Comparison of ENCODE assay signal across 8 cellular contexts in genomic region chr5:172958268-172959046, GRCh38. TPM values are rescaled to one million over a fixed set of nuclear protein-coding genes. Genes with fewer than 3 reads are reported as not detected.
DNase-seq lines count a peak whose midpoint lies in the region; FAIRE-seq and TF ChIP-seq lines count a peak whose summit lies in the region.

No MANE protein-coding gene starts in this region.

- DNase-seq in H54 (ENCODE audit: insufficient read length, low spot score) (peak; percentile 53), MV-4-11 (lab: John Stamatoyannopoulos, UW) (peak; percentile 41), WERI-Rb-1 (peak; percentile 68), mammary epithelial cell (peak; percentile 37), iris pigment epithelial cell (ENCODE audit: low read depth) (peak; percentile 65), DMS153 (lab: John Stamatoyannopoulos, UW) (no peak)
- peak; percentile 66 for DNase-seq in stimulated activated CD4-positive, alpha-beta T cell treated with anti-CD3 and anti-CD28 coated beads, Interleukin-12 subunit alpha, Interleukin-12 subunit beta, amount 100 ng/mL, for 4 hours

- intact Hi-C loops in mammary epithelial cell (cut with micrococcal nuclease): loop anchor here (1.0 to 10.0 kb wide), 3 partner anchors 54 to 484 kb away; no protein-coding TSS in a partner anchor

- WGBS in mammary epithelial cell (ENCODE audit: low coverage, missing lambda C conversion rate): 3% methylated on average over 25 of the region's 55 CpGs

- dilution Hi-C loops in mammary epithelial cell (cut with HindIII; ENCODE audit: low sequenced_read_pairs): no loop called here

- TSS peak; percentile 94 for BruUV-seq in mammary epithelial cell (replicated peaks; lab: Mats Ljungman, UMichigan)

- in situ Hi-C loops in mammary epithelial cell (cut with MboI; ENCODE audit: low sequenced_read_pairs in 2 of 2): loop anchor here in 1 of 2 donors (25.0 kb wide), 1 partner anchor 604 kb away; no protein-coding TSS in a partner anchor

- H3K4me2 ChIP-seq in DOHH2 (ENCODE audit: low read length) (peak overlapping the region; percentile 65), mammary epithelial cell (ENCODE audit: insufficient read depth, low read depth, low read length) (peak overlapping the region; percentile 95)

- H3K4me3 ChIP-seq in DOHH2 (ENCODE audit: low read length) (peak overlapping the region; percentile 84), WERI-Rb-1 (ENCODE audit: low read depth, low read length) (peak overlapping the region; percentile 97), mammary epithelial cell (replicated peaks in 1 of 3; ENCODE audit: insufficient read depth in 1 of 3, low read depth in 2 of 3, low read length in 3 of 3) (peak overlapping the region; percentile 75 to 100 (median 98))

- CTCF ChIA-PET in mammary epithelial cell (lab: Charles Lee; ENCODE audit: low non-redundant PET): interaction anchor here (0.6 to 0.7 kb wide), 2 partner anchors 13 to 15 kb away, joined by 5 to 8 read pairs; no protein-coding TSS in a partner anchor

- peaks cover 19% of the 10 kb centered on the region for H3K79me2 ChIP-seq in DOHH2 (ENCODE audit: control insufficient read depth, low read length)
- H3K79me2 ChIP-seq in mammary epithelial cell (ENCODE audit: insufficient read depth, low read length): peaks cover 29% of the 10 kb centered on the region

- no peak overlapping the region for H3K9ac ChIP-seq in mammary epithelial cell (ENCODE audit: insufficient read depth, low read length)

- no peak for TF ChIP-seq POLR2A in H54 (IDR thresholded peaks at IDR 0.05; ENCODE audit: low read depth, low read length)

- H3K27me3 ChIP-seq in DOHH2 (ENCODE audit: control insufficient read depth, low read length) (peaks cover 3% of the 10 kb centered on the region; the same call in 1 of the 2 replicates), WERI-Rb-1 (ENCODE audit: insufficient read depth, low read depth, severe bottlenecking) (no peaks in the 10 kb centered on the region), mammary epithelial cell (ENCODE audit: insufficient read depth, low read length) (no peaks in the 10 kb centered on the region)

- H3K4me1 ChIP-seq in DOHH2 (ENCODE audit: control insufficient read depth, low read length) (peaks cover 13% of the 10 kb centered on the region), mammary epithelial cell (ENCODE audit: insufficient read depth, low read length) (peaks cover 22% of the 10 kb centered on the region)

- no peaks in the 10 kb centered on the region for H3F3A ChIP-seq in DOHH2 (ENCODE audit: control insufficient read depth, insufficient read depth)

- H3K36me3 ChIP-seq in DOHH2 (ENCODE audit: control insufficient read depth, low read length) (peaks cover 3% of the 10 kb centered on the region; the same call in 1 of the 2 replicates), WERI-Rb-1 (peaks cover 13% of the 10 kb centered on the region), mammary epithelial cell (ENCODE audit: insufficient read depth, low read length) (peaks cover 2% of the 10 kb centered on the region)

- H2AFZ ChIP-seq in mammary epithelial cell (ENCODE audit: low read depth, low read length): peak overlapping the region; percentile 98

- peak overlapping the region; percentile 49 for H3K27ac ChIP-seq in DOHH2 (ENCODE audit: low read depth, low read length)
- peak overlapping the region; percentile 79 for H3K27ac ChIP-seq in WERI-Rb-1
- peak overlapping the region; percentile 86 for H3K27ac ChIP-seq in mammary epithelial cell (ENCODE audit: insufficient read depth, low read depth, low read length)

- H4K20me1 ChIP-seq in DOHH2 (ENCODE audit: control insufficient read depth, insufficient read depth, low read depth, low read length) (no peaks in the 10 kb centered on the region), mammary epithelial cell (ENCODE audit: insufficient read depth, low read length) (no peaks in the 10 kb centered on the region)

- FAIRE-seq in H54 (lab: Jason Lieb, UNC): no peak

- H3K9me3 ChIP-seq in DOHH2 (ENCODE audit: control insufficient read depth, insufficient read depth, low read length) (no peaks in the 10 kb centered on the region), WERI-Rb-1 (ENCODE audit: severe bottlenecking) (no peaks in the 10 kb centered on the region), mammary epithelial cell (replicated peaks; ENCODE audit: insufficient read depth, low read length) (no peaks in the 10 kb centered on the region)

- TF ChIP-seq CTCF in DOHH2 (IDR thresholded peaks at IDR 0.05; ENCODE audit: low read depth, low read length, poor library complexity, severe bottlenecking): no peak
- no peak for TF ChIP-seq CTCF in WERI-Rb-1 (IDR thresholded peaks at IDR 0.05; ENCODE audit: low read depth, low read length)
- TF ChIP-seq CTCF in mammary epithelial cell (conservative IDR thresholded peaks at IDR 0.05 in 1 of 2, IDR thresholded peaks at IDR 0.05 in 1 of 2; ENCODE audit: extremely low read depth in 1 of 2, insufficient read depth in 1 of 2, low read depth in 1 of 2, low read length in 2 of 2): no peak

- H3K9me2 ChIP-seq in DOHH2 (replicated peaks; ENCODE audit: control insufficient read depth, low read length): no peaks in the 10 kb centered on the region

RNA-seq across cellular contexts. Expression of gene RPL26L1, which starts 0.8 kb away (rescaled TPM):
- total RNA-seq in mammary epithelial cell: 10 to 100 TPM; 31.8 to 58.5 TPM
- polyA plus RNA-seq in mammary epithelial cell: 120 TPM
- 11.9 TPM for polyA minus RNA-seq in mammary epithelial cell

RNA-seq across cellular contexts. Expression of gene ATP6V0E1, which starts 25.1 kb away (rescaled TPM):
- total RNA-seq in mammary epithelial cell: 100 to 1,000 TPM; 147 to 154 TPM
- 213 TPM for polyA plus RNA-seq in mammary epithelial cell
- 157 TPM for polyA minus RNA-seq in mammary epithelial cell
